1 cellular context compared by ENCODE assay signal in genomic region chr15:64841258-64842098, GRCh38.
TF ChIP-seq lines count a peak whose summit lies in the region.

PLEKHO2 (plus strand) TSS chr15:64841915; CDS start chr15:64842017, 102 bp downstream.

TF ChIP-seq in K562, 482 proteins besides CTCF, POLR2A, EP300 and RAD21 (continued from another document and continues in another):
- TF ChIP-seq REST (CRISPR knock-in tag; IDR thresholded peaks at IDR 0.05; ENCODE audit: low read depth) = no peak
- no peak for TF ChIP-seq KAT2B (IDR thresholded peaks at IDR 0.05; ENCODE audit: low read depth, low read length)
- TF ChIP-seq UBTF (IDR thresholded peaks at IDR 0.05; ENCODE audit: borderline replicate concordance in 1 of 2, low read depth in 2 of 2, low read length in 2 of 2) = 0 out of 4 replicates have a peak, but pooled peaks of 1 of the 2 experiments have one; percentile 80
- TF ChIP-seq SNIP1 (IDR thresholded peaks at IDR 0.05; ENCODE audit: low read depth) = no peak
- TF ChIP-seq ZSCAN32 (CRISPR knock-in tag; IDR thresholded peaks at IDR 0.05) = no peak
- no peak for TF ChIP-seq ZHX1 (conservative IDR thresholded peaks at IDR 0.05; ENCODE audit: low read length)
- TF ChIP-seq ZNF384 (IDR thresholded peaks at IDR 0.05; ENCODE audit: low read depth, low read length) = no peak
- TF ChIP-seq YY1 (IDR thresholded peaks at IDR 0.05; ENCODE audit: borderline replicate concordance in 1 of 3, control insufficient read depth in 1 of 3, extremely low read depth in 1 of 3, insufficient read depth in 3 of 3, insufficient read length in 1 of 3, insufficient replicate concordance in 2 of 3, low read depth in 1 of 3, low read length in 2 of 3) = peak in 1 of 3 experiments; percentile 46
- TF ChIP-seq EWSR1 (IDR thresholded peaks at IDR 0.05; ENCODE audit: borderline replicate concordance, low read depth, partially characterized antibody) = no peak
- no peak for TF ChIP-seq ZNF79 (CRISPR knock-in tag; IDR thresholded peaks at IDR 0.05; ENCODE audit: low read depth)
- TF ChIP-seq MXI1 (IDR thresholded peaks at IDR 0.05; ENCODE audit: low read depth, low read length) = no peak
- 0 out of 2 replicates have a peak, but pooled peaks have one; percentile 54 for TF ChIP-seq ZBTB9 (CRISPR knock-in tag; IDR thresholded peaks at IDR 0.05)
- no peak for TF ChIP-seq NFATC3 (IDR thresholded peaks at IDR 0.05)
- TF ChIP-seq MAZ (CRISPR knock-in tag; conservative IDR thresholded peaks at IDR 0.05 in 1 of 2, IDR thresholded peaks at IDR 0.05 in 1 of 2) = peak; percentile 78 to 81
- peak; percentile 83 for TF ChIP-seq PHF8 (IDR thresholded peaks at IDR 0.05; ENCODE audit: borderline replicate concordance, low read length)
- TF ChIP-seq HDAC1 (IDR thresholded peaks at IDR 0.05) = 0 out of 4 replicates have a peak, but pooled peaks of 1 of the 2 experiments have one; percentile 23
- TF ChIP-seq ATF7 (IDR thresholded peaks at IDR 0.05) = 0 out of 2 replicates have a peak, but pooled peaks have one; percentile 17
- TF ChIP-seq ZEB2 (IDR thresholded peaks at IDR 0.05) = no peak
- peak; percentile 58 for TF ChIP-seq PRDM10 (IDR thresholded peaks at IDR 0.05; ENCODE audit: partially characterized antibody)
- peak; percentile 98 for TF ChIP-seq VEZF1 (CRISPR knock-in tag; IDR thresholded peaks at IDR 0.05)
- TF ChIP-seq ZBTB7A (IDR thresholded peaks at IDR 0.05; ENCODE audit: borderline replicate concordance, control insufficient read depth, low read depth, low read length) = peak; percentile 94
- TF ChIP-seq ZBED1 (IDR thresholded peaks at IDR 0.05) = 0 out of 2 replicates have a peak, but pooled peaks have one; percentile 39
- TF ChIP-seq PYGO2 (tag; IDR thresholded peaks at IDR 0.05) = no peak
- no peak for TF ChIP-seq ZNF449 (CRISPR knock-in tag; IDR thresholded peaks at IDR 0.05)
- peak; percentile 7 for TF ChIP-seq CXXC5 (CRISPR knock-in tag; IDR thresholded peaks at IDR 0.05)
- TF ChIP-seq EGR1 (conservative IDR thresholded peaks at IDR 0.05) = peak; percentile 87; the same call in 1 of the 2 replicates
- TF ChIP-seq ZBTB49 (CRISPR knock-in tag; IDR thresholded peaks at IDR 0.05; ENCODE audit: borderline replicate concordance) = no peak
- peak; percentile 47; the same call in 1 of the 2 replicates for TF ChIP-seq TFAP4 (CRISPR knock-in tag; IDR thresholded peaks at IDR 0.05; ENCODE audit: borderline replicate concordance)
